Comparison of ENCODE assay signal across 1 cellular context in the genomic region with DNA sequence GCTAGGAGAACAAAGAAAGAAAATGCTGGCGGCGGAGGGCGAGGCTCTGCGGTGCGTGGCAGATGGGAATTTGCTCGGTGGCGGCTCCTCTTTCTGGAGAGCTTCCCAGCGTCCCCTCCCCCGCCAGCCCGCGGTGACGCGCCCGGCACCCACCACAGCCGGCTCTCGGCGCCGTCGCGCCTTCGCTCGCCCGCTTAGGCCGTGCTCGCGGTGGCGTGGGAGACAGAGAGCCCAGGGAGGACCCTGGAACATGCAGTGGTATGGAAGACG.
A peak's percentile ranks its signal among the peaks of the same experiment; 100 is the strongest.
TF ChIP-seq lines count a peak whose summit lies in the region.

No MANE protein-coding gene starts in this region.

TF ChIP-seq in HepG2, 621 proteins besides CTCF, POLR2A, EP300 and RAD21 (continued from another document and continues in another):
- TF ChIP-seq, protein P1, sequence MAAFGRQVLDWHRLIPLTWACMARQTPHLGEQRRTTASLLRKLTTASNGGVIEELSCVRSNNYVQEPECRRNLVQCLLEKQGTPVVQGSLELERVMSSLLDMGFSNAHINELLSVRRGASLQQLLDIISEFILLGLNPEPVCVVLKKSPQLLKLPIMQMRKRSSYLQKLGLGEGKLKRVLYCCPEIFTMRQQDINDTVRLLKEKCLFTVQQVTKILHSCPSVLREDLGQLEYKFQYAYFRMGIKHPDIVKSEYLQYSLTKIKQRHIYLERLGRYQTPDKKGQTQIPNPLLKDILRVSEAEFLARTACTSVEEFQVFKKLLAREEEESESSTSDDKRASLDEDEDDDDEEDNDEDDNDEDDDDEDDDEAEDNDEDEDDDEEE (CRISPR knock-in tag; IDR thresholded peaks at IDR 0.05) = no peak
- TF ChIP-seq, protein P2, sequence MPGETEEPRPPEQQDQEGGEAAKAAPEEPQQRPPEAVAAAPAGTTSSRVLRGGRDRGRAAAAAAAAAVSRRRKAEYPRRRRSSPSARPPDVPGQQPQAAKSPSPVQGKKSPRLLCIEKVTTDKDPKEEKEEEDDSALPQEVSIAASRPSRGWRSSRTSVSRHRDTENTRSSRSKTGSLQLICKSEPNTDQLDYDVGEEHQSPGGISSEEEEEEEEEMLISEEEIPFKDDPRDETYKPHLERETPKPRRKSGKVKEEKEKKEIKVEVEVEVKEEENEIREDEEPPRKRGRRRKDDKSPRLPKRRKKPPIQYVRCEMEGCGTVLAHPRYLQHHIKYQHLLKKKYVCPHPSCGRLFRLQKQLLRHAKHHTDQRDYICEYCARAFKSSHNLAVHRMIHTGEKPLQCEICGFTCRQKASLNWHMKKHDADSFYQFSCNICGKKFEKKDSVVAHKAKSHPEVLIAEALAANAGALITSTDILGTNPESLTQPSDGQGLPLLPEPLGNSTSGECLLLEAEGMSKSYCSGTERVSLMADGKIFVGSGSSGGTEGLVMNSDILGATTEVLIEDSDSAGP (CRISPR knock-in tag; IDR thresholded peaks at IDR 0.05; ENCODE audit: borderline replicate concordance) = peak; percentile 72; the same call in 1 of the 2 replicates
- 0 out of 2 replicates have a peak, but pooled peaks have one; percentile 33 for TF ChIP-seq SMAD1 (CRISPR knock-in tag; IDR thresholded peaks at IDR 0.05; ENCODE audit: borderline replicate concordance, low read depth)
- TF ChIP-seq, protein P3, sequence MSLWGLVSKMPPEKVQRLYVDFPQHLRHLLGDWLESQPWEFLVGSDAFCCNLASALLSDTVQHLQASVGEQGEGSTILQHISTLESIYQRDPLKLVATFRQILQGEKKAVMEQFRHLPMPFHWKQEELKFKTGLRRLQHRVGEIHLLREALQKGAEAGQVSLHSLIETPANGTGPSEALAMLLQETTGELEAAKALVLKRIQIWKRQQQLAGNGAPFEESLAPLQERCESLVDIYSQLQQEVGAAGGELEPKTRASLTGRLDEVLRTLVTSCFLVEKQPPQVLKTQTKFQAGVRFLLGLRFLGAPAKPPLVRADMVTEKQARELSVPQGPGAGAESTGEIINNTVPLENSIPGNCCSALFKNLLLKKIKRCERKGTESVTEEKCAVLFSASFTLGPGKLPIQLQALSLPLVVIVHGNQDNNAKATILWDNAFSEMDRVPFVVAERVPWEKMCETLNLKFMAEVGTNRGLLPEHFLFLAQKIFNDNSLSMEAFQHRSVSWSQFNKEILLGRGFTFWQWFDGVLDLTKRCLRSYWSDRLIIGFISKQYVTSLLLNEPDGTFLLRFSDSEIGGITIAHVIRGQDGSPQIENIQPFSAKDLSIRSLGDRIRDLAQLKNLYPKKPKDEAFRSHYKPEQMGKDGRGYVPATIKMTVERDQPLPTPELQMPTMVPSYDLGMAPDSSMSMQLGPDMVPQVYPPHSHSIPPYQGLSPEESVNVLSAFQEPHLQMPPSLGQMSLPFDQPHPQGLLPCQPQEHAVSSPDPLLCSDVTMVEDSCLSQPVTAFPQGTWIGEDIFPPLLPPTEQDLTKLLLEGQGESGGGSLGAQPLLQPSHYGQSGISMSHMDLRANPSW (CRISPR knock-in tag; IDR thresholded peaks at IDR 0.05; ENCODE audit: borderline replicate concordance) = no peak
- TF ChIP-seq MEF2D (CRISPR knock-in tag; IDR thresholded peaks at IDR 0.05) = no peak
- no peak for TF ChIP-seq ZNF235 (CRISPR knock-in tag; IDR thresholded peaks at IDR 0.05; ENCODE audit: borderline replicate concordance)
- TF ChIP-seq, protein P4, sequence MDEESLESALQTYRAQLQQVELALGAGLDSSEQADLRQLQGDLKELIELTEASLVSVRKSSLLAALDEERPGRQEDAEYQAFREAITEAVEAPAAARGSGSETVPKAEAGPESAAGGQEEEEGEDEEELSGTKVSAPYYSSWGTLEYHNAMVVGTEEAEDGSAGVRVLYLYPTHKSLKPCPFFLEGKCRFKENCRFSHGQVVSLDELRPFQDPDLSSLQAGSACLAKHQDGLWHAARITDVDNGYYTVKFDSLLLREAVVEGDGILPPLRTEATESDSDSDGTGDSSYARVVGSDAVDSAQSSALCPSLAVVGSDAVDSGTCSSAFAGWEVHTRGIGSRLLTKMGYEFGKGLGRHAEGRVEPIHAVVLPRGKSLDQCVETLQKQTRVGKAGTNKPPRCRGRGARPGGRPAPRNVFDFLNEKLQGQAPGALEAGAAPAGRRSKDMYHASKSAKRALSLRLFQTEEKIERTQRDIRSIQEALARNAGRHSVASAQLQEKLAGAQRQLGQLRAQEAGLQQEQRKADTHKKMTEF (CRISPR knock-in tag; IDR thresholded peaks at IDR 0.05) = no peak
- TF ChIP-seq, protein P5, sequence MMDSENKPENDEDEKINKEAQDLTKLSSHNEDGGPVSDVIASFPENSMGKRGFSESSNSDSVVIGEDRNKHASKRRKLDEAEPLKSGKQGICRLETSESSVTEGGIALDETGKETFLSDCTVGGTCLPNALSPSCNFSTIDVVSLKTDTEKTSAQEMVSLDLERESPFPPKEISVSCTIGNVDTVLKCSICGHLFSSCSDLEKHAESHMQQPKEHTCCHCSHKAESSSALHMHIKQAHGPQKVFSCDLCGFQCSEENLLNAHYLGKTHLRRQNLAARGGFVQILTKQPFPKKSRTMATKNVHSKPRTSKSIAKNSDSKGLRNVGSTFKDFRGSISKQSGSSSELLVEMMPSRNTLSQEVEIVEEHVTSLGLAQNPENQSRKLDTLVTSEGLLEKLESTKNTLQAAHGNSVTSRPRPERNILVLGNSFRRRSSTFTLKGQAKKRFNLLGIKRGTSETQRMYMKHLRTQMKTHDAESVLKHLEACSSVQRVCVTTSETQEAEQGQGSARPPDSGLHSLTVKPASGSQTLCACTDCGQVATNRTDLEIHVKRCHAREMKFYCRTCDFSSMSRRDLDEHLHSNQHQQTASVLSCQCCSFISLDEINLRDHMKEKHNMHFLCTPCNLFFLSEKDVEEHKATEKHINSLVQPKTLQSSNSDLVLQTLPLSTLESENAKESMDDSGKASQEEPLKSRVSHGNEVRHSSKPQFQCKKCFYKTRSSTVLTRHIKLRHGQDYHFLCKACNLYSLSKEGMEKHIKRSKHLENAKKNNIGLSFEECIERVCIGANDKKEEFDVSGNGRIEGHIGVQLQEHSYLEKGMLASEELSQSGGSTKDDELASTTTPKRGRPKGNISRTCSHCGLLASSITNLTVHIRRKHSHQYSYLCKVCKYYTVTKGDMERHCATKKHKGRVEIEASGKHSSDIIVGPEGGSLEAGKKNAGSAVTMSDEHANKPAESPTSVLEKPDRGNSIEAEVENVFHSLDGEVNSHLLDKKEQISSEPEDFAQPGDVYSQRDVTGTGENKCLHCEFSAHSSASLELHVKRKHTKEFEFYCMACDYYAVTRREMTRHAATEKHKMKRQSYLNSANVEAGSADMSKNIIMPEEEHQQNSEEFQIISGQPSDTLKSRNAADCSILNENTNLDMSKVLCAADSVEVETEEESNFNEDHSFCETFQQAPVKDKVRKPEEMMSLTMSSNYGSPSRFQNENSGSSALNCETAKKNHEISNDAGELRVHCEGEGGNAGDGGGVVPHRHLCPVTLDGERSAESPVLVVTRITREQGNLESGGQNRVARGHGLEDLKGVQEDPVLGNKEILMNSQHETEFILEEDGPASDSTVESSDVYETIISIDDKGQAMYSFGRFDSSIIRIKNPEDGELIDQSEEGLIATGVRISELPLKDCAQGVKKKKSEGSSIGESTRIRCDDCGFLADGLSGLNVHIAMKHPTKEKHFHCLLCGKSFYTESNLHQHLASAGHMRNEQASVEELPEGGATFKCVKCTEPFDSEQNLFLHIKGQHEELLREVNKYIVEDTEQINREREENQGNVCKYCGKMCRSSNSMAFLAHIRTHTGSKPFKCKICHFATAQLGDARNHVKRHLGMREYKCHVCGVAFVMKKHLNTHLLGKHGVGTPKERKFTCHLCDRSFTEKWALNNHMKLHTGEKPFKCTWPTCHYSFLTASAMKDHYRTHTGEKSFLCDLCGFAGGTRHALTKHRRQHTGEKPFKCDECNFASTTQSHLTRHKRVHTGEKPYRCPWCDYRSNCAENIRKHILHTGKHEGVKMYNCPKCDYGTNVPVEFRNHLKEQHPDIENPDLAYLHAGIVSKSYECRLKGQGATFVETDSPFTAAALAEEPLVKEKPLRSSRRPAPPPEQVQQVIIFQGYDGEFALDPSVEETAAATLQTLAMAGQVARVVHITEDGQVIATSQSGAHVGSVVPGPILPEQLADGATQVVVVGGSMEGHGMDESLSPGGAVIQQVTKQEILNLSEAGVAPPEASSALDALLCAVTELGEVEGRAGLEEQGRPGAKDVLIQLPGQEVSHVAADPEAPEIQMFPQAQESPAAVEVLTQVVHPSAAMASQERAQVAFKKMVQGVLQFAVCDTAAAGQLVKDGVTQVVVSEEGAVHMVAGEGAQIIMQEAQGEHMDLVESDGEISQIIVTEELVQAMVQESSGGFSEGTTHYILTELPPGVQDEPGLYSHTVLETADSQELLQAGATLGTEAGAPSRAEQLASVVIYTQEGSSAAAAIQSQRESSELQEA (CRISPR knock-in tag; IDR thresholded peaks at IDR 0.05; ENCODE audit: not compliant biosample characterization) = peak; percentile 6
- TF ChIP-seq, protein P6, sequence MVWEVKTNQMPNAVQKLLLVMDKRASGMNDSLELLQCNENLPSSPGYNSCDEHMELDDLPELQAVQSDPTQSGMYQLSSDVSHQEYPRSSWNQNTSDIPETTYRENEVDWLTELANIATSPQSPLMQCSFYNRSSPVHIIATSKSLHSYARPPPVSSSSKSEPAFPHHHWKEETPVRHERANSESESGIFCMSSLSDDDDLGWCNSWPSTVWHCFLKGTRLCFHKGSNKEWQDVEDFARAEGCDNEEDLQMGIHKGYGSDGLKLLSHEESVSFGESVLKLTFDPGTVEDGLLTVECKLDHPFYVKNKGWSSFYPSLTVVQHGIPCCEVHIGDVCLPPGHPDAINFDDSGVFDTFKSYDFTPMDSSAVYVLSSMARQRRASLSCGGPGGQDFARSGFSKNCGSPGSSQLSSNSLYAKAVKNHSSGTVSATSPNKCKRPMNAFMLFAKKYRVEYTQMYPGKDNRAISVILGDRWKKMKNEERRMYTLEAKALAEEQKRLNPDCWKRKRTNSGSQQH (CRISPR knock-in tag; IDR thresholded peaks at IDR 0.05; ENCODE audit: low read depth) = no peak
- no peak for TF ChIP-seq MTF2 (CRISPR knock-in tag; IDR thresholded peaks at IDR 0.05; ENCODE audit: borderline replicate concordance)
- no peak for TF ChIP-seq ZNF180 (CRISPR knock-in tag; IDR thresholded peaks at IDR 0.05; ENCODE audit: borderline replicate concordance, low read depth)
- no peak for TF ChIP-seq ZIK1 (CRISPR knock-in tag; IDR thresholded peaks at IDR 0.05; ENCODE audit: borderline replicate concordance, low read depth)
- TF ChIP-seq, protein P7, sequence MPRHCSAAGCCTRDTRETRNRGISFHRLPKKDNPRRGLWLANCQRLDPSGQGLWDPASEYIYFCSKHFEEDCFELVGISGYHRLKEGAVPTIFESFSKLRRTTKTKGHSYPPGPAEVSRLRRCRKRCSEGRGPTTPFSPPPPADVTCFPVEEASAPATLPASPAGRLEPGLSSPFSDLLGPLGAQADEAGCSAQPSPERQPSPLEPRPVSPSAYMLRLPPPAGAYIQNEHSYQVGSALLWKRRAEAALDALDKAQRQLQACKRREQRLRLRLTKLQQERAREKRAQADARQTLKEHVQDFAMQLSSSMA (CRISPR knock-in tag; IDR thresholded peaks at IDR 0.05) = no peak
- TF ChIP-seq PCBP1 (IDR thresholded peaks at IDR 0.05; ENCODE audit: borderline replicate concordance, low read depth, low read length) = no peak
- no peak for TF ChIP-seq CHD4 (IDR thresholded peaks at IDR 0.05; ENCODE audit: borderline replicate concordance, low read length)
- TF ChIP-seq ZNF441 (CRISPR knock-in tag; IDR thresholded peaks at IDR 0.05; ENCODE audit: borderline replicate concordance) = no peak
- no peak for TF ChIP-seq NCOA5 (CRISPR knock-in tag; IDR thresholded peaks at IDR 0.05)
- TF ChIP-seq, protein P8, sequence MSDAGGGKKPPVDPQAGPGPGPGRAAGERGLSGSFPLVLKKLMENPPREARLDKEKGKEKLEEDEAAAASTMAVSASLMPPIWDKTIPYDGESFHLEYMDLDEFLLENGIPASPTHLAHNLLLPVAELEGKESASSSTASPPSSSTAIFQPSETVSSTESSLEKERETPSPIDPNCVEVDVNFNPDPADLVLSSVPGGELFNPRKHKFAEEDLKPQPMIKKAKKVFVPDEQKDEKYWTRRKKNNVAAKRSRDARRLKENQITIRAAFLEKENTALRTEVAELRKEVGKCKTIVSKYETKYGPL (CRISPR knock-in tag; IDR thresholded peaks at IDR 0.05) = no peak
- TF ChIP-seq, protein P9, sequence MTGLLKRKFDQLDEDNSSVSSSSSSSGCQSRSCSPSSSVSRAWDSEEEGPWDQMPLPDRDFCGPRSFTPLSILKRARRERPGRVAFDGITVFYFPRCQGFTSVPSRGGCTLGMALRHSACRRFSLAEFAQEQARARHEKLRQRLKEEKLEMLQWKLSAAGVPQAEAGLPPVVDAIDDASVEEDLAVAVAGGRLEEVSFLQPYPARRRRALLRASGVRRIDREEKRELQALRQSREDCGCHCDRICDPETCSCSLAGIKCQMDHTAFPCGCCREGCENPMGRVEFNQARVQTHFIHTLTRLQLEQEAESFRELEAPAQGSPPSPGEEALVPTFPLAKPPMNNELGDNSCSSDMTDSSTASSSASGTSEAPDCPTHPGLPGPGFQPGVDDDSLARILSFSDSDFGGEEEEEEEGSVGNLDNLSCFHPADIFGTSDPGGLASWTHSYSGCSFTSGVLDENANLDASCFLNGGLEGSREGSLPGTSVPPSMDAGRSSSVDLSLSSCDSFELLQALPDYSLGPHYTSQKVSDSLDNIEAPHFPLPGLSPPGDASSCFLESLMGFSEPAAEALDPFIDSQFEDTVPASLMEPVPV (CRISPR knock-in tag; IDR thresholded peaks at IDR 0.05) = no peak
- no peak for TF ChIP-seq HNRNPUL1 (IDR thresholded peaks at IDR 0.05; ENCODE audit: low read depth, low read length)
- TF ChIP-seq ZNF782 (CRISPR knock-in tag; IDR thresholded peaks at IDR 0.05; ENCODE audit: borderline replicate concordance) = no peak
- TF ChIP-seq TSC22D2 (CRISPR knock-in tag; IDR thresholded peaks at IDR 0.05; ENCODE audit: borderline replicate concordance) = no peak
- no peak for TF ChIP-seq SMAD9 (CRISPR knock-in tag; IDR thresholded peaks at IDR 0.05)
